Comparison of ENCODE assay signal across 18 cellular contexts in the genomic region with DNA sequence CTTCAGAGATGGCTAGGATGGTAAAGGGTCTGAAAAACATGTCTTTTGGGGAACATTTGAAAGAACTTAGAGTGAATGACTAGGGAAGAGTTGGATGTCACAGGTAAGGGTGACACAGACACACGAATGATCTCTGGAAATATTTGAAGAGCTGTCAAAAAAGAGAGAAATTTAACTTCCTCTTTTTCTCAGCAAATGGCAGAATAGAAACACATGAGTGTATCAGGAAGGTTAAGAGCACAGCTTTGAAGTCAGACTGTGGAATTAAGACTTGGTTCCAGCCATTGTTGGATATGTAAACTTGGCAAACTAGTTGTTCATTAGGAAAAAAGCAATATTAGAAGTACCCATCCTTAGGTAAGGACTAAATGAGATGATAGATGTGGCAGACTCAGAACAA.
"Had no signal": no experiment of that assay in that cellular context is flagged by ENCODE, and none has a peak within 500 bp of the region (broad histone marks: within the 10 kb centered on the region; RNA-seq: fewer than 3 reads in every experiment).

No MANE protein-coding gene starts in this region.

- ATAC-seq: activated T-cell treated with anti-CD3 and anti-CD28 coated beads, Interleukin-2, amount 50 U/mL, for 72 hours; esophagus mucosa; gastrocnemius medialis; left lung; sciatic nerve; stimulated activated naive B cell treated with anti-CD40 and anti-IgM and Interleukin-4, amounts not matched to agents 10 μg/mL and 1 μg/mL and 100 μg/mL, for 72 hours had no signal

- DNase-seq: activated B cell treated with CpG ODN at 0.5 μM for 24 hours; activated CD4-positive, alpha-beta T cell treated with anti-CD3 and anti-CD28 coated beads, Interleukin-2, amount 10 ng/mL, durations not matched to agents 24 days and 14 days; activated CD8-positive, alpha-beta memory T cell treated with anti-CD3 and anti-CD28 coated beads, Interleukin-2, amount 50 U/mL, for 48 hours; activated effector memory CD4-positive, alpha-beta T cell treated with anti-CD3 and anti-CD28 coated beads, Interleukin-2, amount 50 U/mL, for 16 hours; activated naive CD4-positive, alpha-beta T cell treated with anti-CD3 and anti-CD28 coated beads, Interleukin-2, amount 50 U/mL, for 16 hours; activated T-cell treated with anti-CD3 and anti-CD28 coated beads, Interleukin-2, amount 50 U/mL, for 72 hours; aorta; effector CD4-positive, alpha-beta T cell; gastrocnemius medialis; head of caudate nucleus; kidney; left lung; nephron progenitor cell; nucleus accumbens; stimulated activated naive B cell treated with anti-CD40 and anti-IgM and Interleukin-4, amounts not matched to agents 10 μg/mL and 1 μg/mL and 100 μg/mL, for 72 hours; upper lobe of left lung had no signal
